In the genomic region with DNA sequence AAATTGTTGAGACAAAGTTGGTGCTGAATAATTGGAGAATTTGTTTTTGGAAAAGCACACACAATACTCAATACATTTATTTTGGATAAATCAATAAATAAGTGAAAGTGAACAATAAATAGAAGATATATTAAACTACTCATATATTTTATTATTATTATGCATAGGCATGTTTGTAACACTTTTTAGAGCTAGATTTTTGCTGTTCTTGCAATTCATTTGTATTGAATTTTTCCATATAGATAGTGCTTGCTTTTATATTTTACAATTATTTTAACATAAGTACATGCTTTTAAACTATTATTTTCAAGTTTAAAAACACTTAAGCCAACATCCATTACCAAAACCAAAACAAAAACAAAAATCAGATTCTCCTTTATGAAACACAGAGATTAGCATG, we compare ENCODE assay signal across 40 cellular contexts.
"Had no signal": no experiment of that assay in that cellular context is flagged by ENCODE, and none has a peak within 500 bp of the region (broad histone marks: within the 10 kb centered on the region; RNA-seq: fewer than 3 reads in every experiment).

No MANE protein-coding gene starts in this region.

- H3K27ac ChIP-seq: adrenal gland, ascending aorta, body of pancreas, brain microvascular endothelial cell, breast epithelium, cardiac muscle cell had no signal

- H3K27ac Mint-ChIP-seq: activated naive CD4-positive, alpha-beta T cell treated with anti-CD3 and anti-CD28 coated beads for 36 hours; activated naive CD4-positive, alpha-beta T cell treated with anti-CD3 and anti-CD28 coated beads, Interleukin-2, amount 10 ng/mL, durations not matched to agents 7 days and 5 days; activated naive CD4-positive, alpha-beta T cell treated with anti-CD3 and anti-CD28 coated beads, Interleukin-2, amount 50 U/mL, for 24 hours; activated naive CD4-positive, alpha-beta T cell treated with anti-CD3 and anti-CD28 coated beads, Interleukin-2, amount 50 U/mL, for 72 hours; activated naive CD8-positive, alpha-beta T cell; activated naive CD8-positive, alpha-beta T cell treated with anti-CD3 and anti-CD28 coated beads for 36 hours; activated naive CD8-positive, alpha-beta T cell treated with anti-CD3 and anti-CD28 coated beads, Interleukin-2, amount 10 ng/mL, durations not matched to agents 7 days and 5 days; activated naive CD8-positive, alpha-beta T cell treated with anti-CD3 and anti-CD28 coated beads, Interleukin-2, amount 50 U/mL, for 24 hours; activated T-cell treated with anti-CD3 and anti-CD28 coated beads, Interleukin-2, amount 50 U/mL, for 24 hours; activated T-cell treated with anti-CD3 and anti-CD28 coated beads, Interleukin-2, amount 50 U/mL, for 72 hours; activated T-helper 1 cell treated with anti-CD3 and anti-CD28 coated beads, Interleukin-12 subunit alpha, Interleukin-12 subunit beta, Interleukin-2, Interleukin-4 antibody, amounts not matched to agents 30 ng/mL and 10 ng/mL and 1 ng/mL, durations not matched to agents 14 hours and 24 hours and 36 hours; activated T-helper 17 cell treated with anti-CD3 and anti-CD28 coated beads, Interleukin-2, amount 50 U/mL, for 72 hours; activated T-helper 2 cell treated with anti-CD3 and anti-CD28 coated beads, Interferon-gamma antibody, Interleukin-2, Interleukin-4, amounts not matched to agents 10 μg/mL and 5 μg/mL and 100 μg/mL, durations not matched to agents 14 hours and 24 hours and 36 hours; brain had no signal

- H3K9me3 ChIP-seq: adrenal gland, body of pancreas, breast epithelium had no signal

- H3K4me3 ChIP-seq: adrenal gland, ascending aorta, body of pancreas, breast epithelium, cardiac muscle cell had no signal

- FAIRE-seq: astrocyte, bronchial epithelial cell had no signal

- H3K4me1 Mint-ChIP-seq: activated naive CD4-positive, alpha-beta T cell treated with anti-CD3 and anti-CD28 coated beads, Interleukin-2, amount 10 ng/mL, durations not matched to agents 7 days and 5 days; activated naive CD4-positive, alpha-beta T cell treated with anti-CD3 and anti-CD28 coated beads, Interleukin-2, amount 50 U/mL, for 24 hours; activated naive CD8-positive, alpha-beta T cell treated with anti-CD3 and anti-CD28 coated beads for 36 hours; activated naive CD8-positive, alpha-beta T cell treated with anti-CD3 and anti-CD28 coated beads, Interleukin-2, amount 10 ng/mL, durations not matched to agents 7 days and 5 days; activated naive CD8-positive, alpha-beta T cell treated with anti-CD3 and anti-CD28 coated beads, Interleukin-2, amount 50 U/mL, for 24 hours; activated T-helper 17 cell treated with anti-CD3 and anti-CD28 coated beads, Interleukin-2, amount 50 U/mL, for 72 hours; brain; central memory CD8-positive, alpha-beta T cell had no signal

- H3K4me3 Mint-ChIP-seq: activated naive CD4-positive, alpha-beta T cell treated with anti-CD3 and anti-CD28 coated beads for 36 hours; activated naive CD4-positive, alpha-beta T cell treated with anti-CD3 and anti-CD28 coated beads, Interleukin-2, amount 10 ng/mL, durations not matched to agents 7 days and 5 days; activated naive CD4-positive, alpha-beta T cell treated with anti-CD3 and anti-CD28 coated beads, Interleukin-2, amount 50 U/mL, for 24 hours; activated naive CD8-positive, alpha-beta T cell; activated naive CD8-positive, alpha-beta T cell treated with anti-CD3 and anti-CD28 coated beads for 36 hours; activated naive CD8-positive, alpha-beta T cell treated with anti-CD3 and anti-CD28 coated beads, Interleukin-2, amount 10 ng/mL, durations not matched to agents 7 days and 5 days; activated naive CD8-positive, alpha-beta T cell treated with anti-CD3 and anti-CD28 coated beads, Interleukin-2, amount 50 U/mL, for 24 hours; activated T-cell treated with anti-CD3 and anti-CD28 coated beads, Interleukin-2, amount 50 U/mL, for 24 hours; activated T-cell treated with anti-CD3 and anti-CD28 coated beads, Interleukin-2, amount 50 U/mL, for 4 hours; activated T-cell treated with anti-CD3 and anti-CD28 coated beads, Interleukin-2, amount 50 U/mL, for 72 hours; activated T-helper 1 cell treated with anti-CD3 and anti-CD28 coated beads, Interleukin-12 subunit alpha, Interleukin-12 subunit beta, Interleukin-2, Interleukin-4 antibody, amounts not matched to agents 30 ng/mL and 10 ng/mL and 1 ng/mL, durations not matched to agents 14 hours and 24 hours and 36 hours; activated T-helper 17 cell treated with anti-CD3 and anti-CD28 coated beads, Interleukin-2, amount 50 U/mL, for 72 hours; brain; central memory CD8-positive, alpha-beta T cell had no signal

- H3K27me3 Mint-ChIP-seq: activated naive CD4-positive, alpha-beta T cell treated with anti-CD3 and anti-CD28 coated beads, Interleukin-2, amount 10 ng/mL, durations not matched to agents 7 days and 5 days; activated naive CD4-positive, alpha-beta T cell treated with anti-CD3 and anti-CD28 coated beads, Interleukin-2, amount 50 U/mL, for 24 hours; activated naive CD8-positive, alpha-beta T cell; activated naive CD8-positive, alpha-beta T cell treated with anti-CD3 and anti-CD28 coated beads for 36 hours; activated naive CD8-positive, alpha-beta T cell treated with anti-CD3 and anti-CD28 coated beads, Interleukin-2, amount 10 ng/mL, durations not matched to agents 7 days and 5 days; activated naive CD8-positive, alpha-beta T cell treated with anti-CD3 and anti-CD28 coated beads, Interleukin-2, amount 50 U/mL, for 24 hours; activated T-cell treated with anti-CD3 and anti-CD28 coated beads, Interleukin-2, amount 50 U/mL, for 24 hours; activated T-helper 17 cell treated with anti-CD3 and anti-CD28 coated beads, Interleukin-2, amount 50 U/mL, for 72 hours; brain; central memory CD8-positive, alpha-beta T cell had no signal

- H3K4me1 ChIP-seq: ascending aorta, breast epithelium had no signal

- H3K36me3 ChIP-seq: adrenal gland, ascending aorta, brain microvascular endothelial cell, breast epithelium, cardiac muscle cell had no signal

- DNase-seq: activated effector memory CD4-positive, alpha-beta T cell treated with anti-CD3 and anti-CD28 coated beads, Interleukin-2, amount 50 U/mL, for 16 hours; activated effector memory CD4-positive, alpha-beta T cell treated with Interleukin-2 at 50 U/mL for 16 hours; activated gamma-delta T cell; activated gamma-delta T cell treated with Interleukin-2 at 50 U/mL for 16 hours; activated naive CD4-positive, alpha-beta T cell; activated naive CD4-positive, alpha-beta T cell treated with anti-CD3 and anti-CD28 coated beads for 36 hours; activated naive CD4-positive, alpha-beta T cell treated with anti-CD3 and anti-CD28 coated beads, Interleukin-2, amount 10 ng/mL, durations not matched to agents 7 days and 5 days; activated naive CD4-positive, alpha-beta T cell treated with anti-CD3 and anti-CD28 coated beads, Interleukin-2, amount 50 U/mL, for 16 hours; activated naive CD4-positive, alpha-beta T cell treated with Interleukin-2 at 50 U/mL for 16 hours; activated naive CD8-positive, alpha-beta T cell treated with anti-CD3 and anti-CD28 coated beads for 36 hours; activated naive CD8-positive, alpha-beta T cell treated with anti-CD3 and anti-CD28 coated beads, Interleukin-2, amount 10 ng/mL, durations not matched to agents 7 days and 5 days; activated naive CD8-positive, alpha-beta T cell treated with anti-CD3 and anti-CD28 coated beads, Interleukin-2, amount 50 U/mL, for 24 hours; activated T-cell treated with anti-CD3 and anti-CD28 coated beads, Interleukin-2, amount 50 U/mL, for 1 hour; activated T-cell treated with anti-CD3 and anti-CD28 coated beads, Interleukin-2, amount 50 U/mL, for 24 hours; activated T-cell treated with anti-CD3 and anti-CD28 coated beads, Interleukin-2, amount 50 U/mL, for 4 hours; activated T-cell treated with anti-CD3 and anti-CD28 coated beads, Interleukin-2, amount 50 U/mL, for 48 hours; activated T-cell treated with anti-CD3 and anti-CD28 coated beads, Interleukin-2, amount 50 U/mL, for 72 hours; adrenal gland; amniotic stem cell; amygdala; anterior cingulate cortex; aorta; body of pancreas; brain microvascular endothelial cell; caudate nucleus; central memory CD4-positive, alpha-beta T cell; cerebellar nuclear complex had no signal

- ATAC-seq: activated naive CD4-positive, alpha-beta T cell treated with anti-CD3 and anti-CD28 coated beads, Interleukin-2, amount 50 U/mL, for 72 hours; activated naive CD8-positive, alpha-beta T cell treated with anti-CD3 and anti-CD28 coated beads, Interleukin-2, amount 50 U/mL, for 24 hours; activated T-cell treated with anti-CD3 and anti-CD28 coated beads, Interleukin-2, amount 50 U/mL, for 4 hours; activated T-cell treated with anti-CD3 and anti-CD28 coated beads, Interleukin-2, amount 50 U/mL, for 72 hours; activated T-helper 17 cell treated with anti-CD3 and anti-CD28 coated beads, Interleukin-2, amount 50 U/mL, for 72 hours; body of pancreas had no signal

- H3K27me3 ChIP-seq: adrenal gland, ascending aorta, body of pancreas, brain microvascular endothelial cell, breast epithelium, cardiac muscle cell had no signal

- H3K36me3 Mint-ChIP-seq: activated naive CD4-positive, alpha-beta T cell treated with anti-CD3 and anti-CD28 coated beads, Interleukin-2, amount 10 ng/mL, durations not matched to agents 7 days and 5 days had no signal

- H3K9me3 Mint-ChIP-seq: activated naive CD4-positive, alpha-beta T cell treated with anti-CD3 and anti-CD28 coated beads, Interleukin-2, amount 10 ng/mL, durations not matched to agents 7 days and 5 days; activated naive CD8-positive, alpha-beta T cell treated with anti-CD3 and anti-CD28 coated beads, Interleukin-2, amount 10 ng/mL, durations not matched to agents 7 days and 5 days; activated T-helper 2 cell treated with anti-CD3 and anti-CD28 coated beads, Interferon-gamma antibody, Interleukin-2, Interleukin-4, amounts not matched to agents 10 μg/mL and 5 μg/mL and 100 μg/mL, durations not matched to agents 14 hours and 24 hours and 36 hours; central memory CD8-positive, alpha-beta T cell had no signal
